In the genomic region with DNA sequence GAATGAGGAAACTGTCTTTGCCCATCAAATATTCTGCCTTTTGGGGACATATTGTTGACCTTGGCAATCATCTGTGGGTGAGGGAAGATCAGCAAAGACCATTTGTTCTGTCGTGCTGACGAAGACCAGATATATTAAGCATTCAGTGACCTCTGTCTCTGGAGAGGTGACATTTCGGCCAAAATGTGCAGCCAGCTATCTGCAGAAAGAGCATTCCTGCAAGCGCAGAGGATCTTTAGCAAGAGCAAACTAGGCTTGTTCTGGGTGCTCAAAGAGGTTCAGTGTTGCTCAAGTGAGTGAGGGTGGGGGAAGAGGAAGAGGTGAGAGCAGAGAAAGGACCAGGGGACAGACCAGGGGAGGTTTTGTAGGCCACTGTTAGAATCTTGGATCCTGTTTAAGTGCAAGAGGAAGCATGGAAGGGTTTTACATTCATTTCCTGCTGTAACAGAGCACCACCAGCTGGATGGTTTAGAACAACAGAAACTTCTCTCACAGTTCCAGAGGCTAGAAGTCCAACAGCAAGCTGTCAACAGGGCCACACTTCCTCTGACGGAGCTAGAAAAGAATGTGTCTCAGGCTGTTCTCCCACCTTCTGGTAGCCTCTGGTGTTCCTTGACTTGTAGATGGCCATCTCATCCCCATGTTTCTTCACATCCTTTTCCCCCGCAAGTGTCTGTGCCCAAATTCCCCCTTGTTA, we compare ENCODE assay signal across 1 cellular context.
TF ChIP-seq lines count a peak whose summit lies in the region.

No MANE protein-coding gene starts in this region.

TF ChIP-seq in A549, 52 proteins besides CTCF, POLR2A, EP300 and RAD21:
- TF ChIP-seq HEYL (CRISPR knock-in tag; IDR thresholded peaks at IDR 0.05), result no peak
- TF ChIP-seq KDM1A (IDR thresholded peaks at IDR 0.05; ENCODE audit: low read depth), result no peak
- no peak for TF ChIP-seq FOXS1 (CRISPR knock-in tag; IDR thresholded peaks at IDR 0.05)
- TF ChIP-seq PHF8 (IDR thresholded peaks at IDR 0.05; ENCODE audit: borderline replicate concordance, low read depth), result no peak
- TF ChIP-seq RARB (CRISPR knock-in tag; IDR thresholded peaks at IDR 0.05), result no peak
- TF ChIP-seq PBX3 (IDR thresholded peaks at IDR 0.05), result no peak
- no peak for TF ChIP-seq FOSB (CRISPR knock-in tag; IDR thresholded peaks at IDR 0.05)
TF ChIP-seq in A549: peak in this region for 0.
